Comparison of ENCODE assay signal across 14 cellular contexts in genomic region chr9:135251996-135252760, GRCh38.
"Had no signal": no experiment of that assay in that cellular context is flagged by ENCODE, and none has a peak within 500 bp of the region (broad histone marks: within the 10 kb centered on the region; RNA-seq: fewer than 3 reads in every experiment).

No MANE protein-coding gene starts in this region.

- DNase-seq: activated CD4-positive, alpha-beta T cell treated with anti-CD3 and anti-CD28 coated beads for 1 hour; activated CD8-positive, alpha-beta T cell treated with anti-CD3 and anti-CD28 coated beads, Interleukin-2, amount 10 ng/mL, durations not matched to agents 7 days and 5 days; activated naive CD4-positive, alpha-beta T cell treated with anti-CD3 and anti-CD28 coated beads for 36 hours; effector memory CD8-positive, alpha-beta T cell; hippocampal formation; occipital lobe; stimulated activated CD4-positive, alpha-beta T cell treated with anti-CD3 and anti-CD28 coated beads, Interleukin-15, amount 100 ng/mL, for 24 hours; stimulated activated CD4-positive, alpha-beta T cell treated with anti-CD3 and anti-CD28 coated beads, Interleukin-4, amount 100 ng/mL, for 24 hours had no signal

- H3K36me3 Mint-ChIP-seq: naive thymus-derived CD8-positive, alpha-beta T cell had no signal

- H3K4me3 ChIP-seq: mucosa of descending colon had no signal

- H3K9me3 Mint-ChIP-seq: activated naive CD4-positive, alpha-beta T cell treated with anti-CD3 and anti-CD28 coated beads for 36 hours; central memory CD8-positive, alpha-beta T cell; dendritic cell treated with granulocyte-macrophage colony-stimulating factor and Interleukin-4, amounts not matched to agents 40 ng/mL and 50 ng/mL, for 4 days; effector memory CD8-positive, alpha-beta T cell; naive thymus-derived CD8-positive, alpha-beta T cell; stimulated activated naive CD8-positive, alpha-beta T cell treated with anti-CD3 and anti-CD28 coated beads, Interleukin-15, Interleukin-2, amounts not matched to agents 100 ng/mL and 50 ng/mL, for 24 hours; T-helper 2 cell treated with Interferon-gamma antibody and Interleukin-4, amounts not matched to agents 5 μg/mL and 100 μg/mL, for 36 hours had no signal

- H3K9me3 ChIP-seq: mucosa of descending colon had no signal

- H3K4me3 Mint-ChIP-seq: activated CD8-positive, alpha-beta T cell treated with anti-CD3 and anti-CD28 coated beads, Interleukin-2, amount 10 ng/mL, durations not matched to agents 7 days and 5 days; activated naive CD4-positive, alpha-beta T cell treated with anti-CD3 and anti-CD28 coated beads for 36 hours; central memory CD8-positive, alpha-beta T cell; dendritic cell treated with granulocyte-macrophage colony-stimulating factor and Interleukin-4, amounts not matched to agents 40 ng/mL and 50 ng/mL, for 4 days; effector memory CD8-positive, alpha-beta T cell; naive thymus-derived CD8-positive, alpha-beta T cell; stimulated activated naive CD8-positive, alpha-beta T cell treated with anti-CD3 and anti-CD28 coated beads, Interleukin-15, Interleukin-2, amounts not matched to agents 100 ng/mL and 50 ng/mL, for 24 hours; T-helper 2 cell treated with Interferon-gamma antibody and Interleukin-4, amounts not matched to agents 5 μg/mL and 100 μg/mL, for 36 hours had no signal

- H3K4me1 Mint-ChIP-seq: central memory CD8-positive, alpha-beta T cell had no signal

- ATAC-seq: activated CD8-positive, alpha-beta T cell treated with anti-CD3 and anti-CD28 coated beads, Interleukin-2, amount 10 ng/mL, durations not matched to agents 7 days and 5 days; effector memory CD8-positive, alpha-beta T cell; mucosa of descending colon; naive thymus-derived CD8-positive, alpha-beta T cell had no signal

- H3K27ac Mint-ChIP-seq: activated CD8-positive, alpha-beta T cell treated with anti-CD3 and anti-CD28 coated beads, Interleukin-2, amount 10 ng/mL, durations not matched to agents 7 days and 5 days; activated naive CD4-positive, alpha-beta T cell treated with anti-CD3 and anti-CD28 coated beads for 36 hours; dendritic cell treated with granulocyte-macrophage colony-stimulating factor and Interleukin-4, amounts not matched to agents 40 ng/mL and 50 ng/mL, for 4 days; effector memory CD8-positive, alpha-beta T cell; naive thymus-derived CD8-positive, alpha-beta T cell; stimulated activated naive CD8-positive, alpha-beta T cell treated with anti-CD3 and anti-CD28 coated beads, Interleukin-15, Interleukin-2, amounts not matched to agents 100 ng/mL and 50 ng/mL, for 24 hours; T-helper 2 cell treated with Interferon-gamma antibody and Interleukin-4, amounts not matched to agents 5 μg/mL and 100 μg/mL, for 36 hours had no signal
